In genomic region chr22:42976131-42976530, GRCh38 we compare ENCODE assay signal across 25 cellular contexts. TPM values are rescaled to one million over a fixed set of nuclear protein-coding genes. Genes with fewer than 3 reads are reported as not detected.
DNase-seq lines count a peak whose midpoint lies in the region; ATAC-seq and TF ChIP-seq lines count a peak whose summit lies in the region.
"Had no signal": no experiment of that assay in that cellular context is flagged by ENCODE, and none has a peak within 500 bp of the region (broad histone marks: within the 10 kb centered on the region; RNA-seq: fewer than 3 reads in every experiment).

No MANE protein-coding gene starts in this region.

- H3K9ac ChIP-seq in mammary epithelial cell (ENCODE audit: insufficient read depth, low read length) = no peak overlapping the region
- H3K9ac ChIP-seq in mesendoderm (ENCODE audit: low read length) = no peak overlapping the region
- H3K9ac ChIP-seq: SK-N-SH had no signal

- no peak for DNase-seq in breast epithelium (ENCODE audit: low spot score in 2 of 2)
- DNase-seq in mammary epithelial cell = no peak
- DNase-seq in chondrocyte (ENCODE audit: low spot score) = no peak
- DNase-seq in mesendoderm = peak; percentile 87
- peak; percentile 31 to 53 for DNase-seq in thyroid gland
- no peak for DNase-seq in NCI-H748 treated with DMSO at 0.1 percent for 48 hours (lab: John Stamatoyannopoulos, UW)
- no peak for DNase-seq in DMS53 treated with DMSO at 0.1 percent for 48 hours (lab: John Stamatoyannopoulos, UW; ENCODE audit: unreplicated experiment)
- DNase-seq: 8988T; activated CD4-positive, alpha-beta memory T cell treated with anti-CD3 and anti-CD28 coated beads, Interleukin-2, amount 10 ng/mL, durations not matched to agents 7 days and 5 days; activated CD4-positive, alpha-beta T cell treated with anti-CD3 and anti-CD28 coated beads for 1 hour; anterior cingulate cortex; CD4-positive, CD25-positive, alpha-beta regulatory T cell; EL; IMR-90; NCI-H1092 treated with DMSO at 0.1 percent for 48 hours; NCI-H2081 treated with DMSO at 0.1 percent for 48 hours; NCI-H226; nephron progenitor cell; SK-N-SH; stimulated activated naive CD4-positive, alpha-beta T cell treated with Interleukin-2 at 50 U/mL for 16 hours; T-helper 17 cell; testis had no signal

- peak overlapping the region; percentile 62 for H3K56ac ChIP-seq in mesendoderm (ENCODE audit: low read length)

- ATAC-seq in HG03457 (IDR thresholded peaks at IDR 0.05; ENCODE audit: unreplicated experiment) = no peak
- ATAC-seq: T-helper 17 cell had no signal

- peaks cover 32% of the 10 kb centered on the region for H3K79me1 ChIP-seq in mesendoderm (ENCODE audit: low read length)

- no peak overlapping the region for H2AK5ac ChIP-seq in mesendoderm (ENCODE audit: low read length)

- no peak overlapping the region for H2BK15ac ChIP-seq in mesendoderm (replicated peaks; ENCODE audit: low read depth)

- no TSS peak for BruUV-seq in mammary epithelial cell (replicated peaks; lab: Mats Ljungman, UMichigan)

- intact Hi-C loops in breast epithelium (cut with DNase I; ENCODE audit: low total_unique reads) = no loop called here
- intact Hi-C loops in mammary epithelial cell (cut with micrococcal nuclease) = loop anchor here (5.0 kb wide), 1 partner anchor 129 kb away; no protein-coding TSS in a partner anchor
- intact Hi-C loops in thyroid gland (cut with DNase I) = no loop called here

- no peak overlapping the region for H3K4me3 Mint-ChIP-seq in chondrocyte (ENCODE audit: unreplicated experiment)
- H3K4me3 Mint-ChIP-seq: activated CD4-positive, alpha-beta memory T cell treated with anti-CD3 and anti-CD28 coated beads, Interleukin-2, amount 10 ng/mL, durations not matched to agents 7 days and 5 days; activated naive CD8-positive, alpha-beta T cell; CD4-positive, CD25-positive, alpha-beta regulatory T cell; nephron progenitor cell; T-helper 17 cell had no signal

- no peak for TF ChIP-seq POLR2A in breast epithelium (IDR thresholded peaks at IDR 0.05)
- no peak for TF ChIP-seq POLR2A in thyroid gland (IDR thresholded peaks at IDR 0.05)

- no peaks in the 10 kb centered on the region for H3K36me3 Mint-ChIP-seq in chondrocyte (ENCODE audit: low read depth)

- H3K36me3 ChIP-seq in breast epithelium (no peaks in the 10 kb centered on the region), mammary epithelial cell (ENCODE audit: insufficient read depth, low read length) (no peaks in the 10 kb centered on the region), mesendoderm (ENCODE audit: control insufficient read depth, insufficient read depth, low read length) (no peaks in the 10 kb centered on the region), thyroid gland (no peaks in the 10 kb centered on the region)

- dilution Hi-C loops in mammary epithelial cell (cut with HindIII; ENCODE audit: low sequenced_read_pairs) = no loop called here

- H3K4ac ChIP-seq in mesendoderm (ENCODE audit: low read depth, low read length) = no peak overlapping the region

- no peak overlapping the region for H3K23ac ChIP-seq in mesendoderm (ENCODE audit: low read length)

- H3K27me3 ChIP-seq in breast epithelium = no peaks in the 10 kb centered on the region
- no peaks in the 10 kb centered on the region for H3K27me3 ChIP-seq in mammary epithelial cell (ENCODE audit: insufficient read depth, low read length)
- no peaks in the 10 kb centered on the region for H3K27me3 ChIP-seq in mesendoderm (ENCODE audit: insufficient read depth, low read length, poor library complexity)
- no peaks in the 10 kb centered on the region for H3K27me3 ChIP-seq in thyroid gland
- H3K27me3 ChIP-seq: testis had no signal

- H3K27ac ChIP-seq in breast epithelium (peak overlapping the region; percentile 79 to 88), mammary epithelial cell (ENCODE audit: insufficient read depth, low read depth, low read length) (no peak overlapping the region), mesendoderm (ENCODE audit: low read depth, low read length) (no peak overlapping the region), thyroid gland (peak overlapping the region; percentile 10 to 79 (median 46))
- H3K27ac ChIP-seq: testis had no signal

- H2BK5ac ChIP-seq in mesendoderm (ENCODE audit: low read length) = no peak overlapping the region

- H3K4me1 ChIP-seq in breast epithelium = peaks cover 9 to 21% of the 10 kb centered on the region in 2 donors
- peaks cover 33% of the 10 kb centered on the region for H3K4me1 ChIP-seq in mammary epithelial cell (ENCODE audit: insufficient read depth, low read length)
- peaks cover 10% of the 10 kb centered on the region for H3K4me1 ChIP-seq in mesendoderm (ENCODE audit: control insufficient read depth, low read depth, low read length)
- H3K4me1 ChIP-seq in thyroid gland = peaks cover 49 to 67% of the 10 kb centered on the region in 2 donors

- H3K27me3 Mint-ChIP-seq in chondrocyte (ENCODE audit: low read depth) = no peaks in the 10 kb centered on the region
- H3K27me3 Mint-ChIP-seq: activated CD4-positive, alpha-beta memory T cell treated with anti-CD3 and anti-CD28 coated beads, Interleukin-2, amount 10 ng/mL, durations not matched to agents 7 days and 5 days; activated naive CD8-positive, alpha-beta T cell; CD4-positive, CD25-positive, alpha-beta regulatory T cell; T-helper 17 cell had no signal

- 52% methylated on average over 4 of the region's 4 CpGs for WGBS in mammary epithelial cell (ENCODE audit: low coverage, missing lambda C conversion rate)
- no CpG with 5 or more reads among the region's 4 CpGs for WGBS in mesendoderm (ENCODE audit: extremely low coverage, insufficient coverage, low lambda C conversion rate)
- WGBS in thyroid gland, 2 donors = 38 to 48% methylated on average over 3 to 4 of the region's 4 CpGs

- no peak overlapping the region for H3K18ac ChIP-seq in mesendoderm (ENCODE audit: low read length)

- TF ChIP-seq CTCF in breast epithelium (IDR thresholded peaks at IDR 0.05) = no peak
- no peak for TF ChIP-seq CTCF in mammary epithelial cell (conservative IDR thresholded peaks at IDR 0.05 in 1 of 2, IDR thresholded peaks at IDR 0.05 in 1 of 2; ENCODE audit: extremely low read depth in 1 of 2, insufficient read depth in 1 of 2, low read depth in 1 of 2, low read length in 2 of 2)
- no peak for TF ChIP-seq CTCF in chondrocyte (IDR thresholded peaks at IDR 0.05)
- no peak for TF ChIP-seq CTCF in thyroid gland (IDR thresholded peaks at IDR 0.05)

- H3K79me2 ChIP-seq in mammary epithelial cell (ENCODE audit: insufficient read depth, low read length) = peaks cover 72% of the 10 kb centered on the region
- H3K79me2 ChIP-seq in mesendoderm (ENCODE audit: control insufficient read depth, insufficient read depth, low read length) = peaks cover 48% of the 10 kb centered on the region

- peaks cover 25% of the 10 kb centered on the region for H3K4me1 Mint-ChIP-seq in chondrocyte (ENCODE audit: low read depth)

- no peaks in the 10 kb centered on the region for H3K9me3 Mint-ChIP-seq in chondrocyte (ENCODE audit: low read depth)
- H3K9me3 Mint-ChIP-seq: activated T-helper 2 cell treated with anti-CD3 and anti-CD28 coated beads, Interferon-gamma antibody, Interleukin-2, Interleukin-4, amounts not matched to agents 10 μg/mL and 5 μg/mL and 100 μg/mL, durations not matched to agents 14 hours and 24 hours and 36 hours had no signal

- H2BK120ac ChIP-seq in mesendoderm (ENCODE audit: low read depth, low read length) = no peak overlapping the region

- H3K4me3 ChIP-seq in breast epithelium (no peak overlapping the region), mammary epithelial cell (replicated peaks in 1 of 3; ENCODE audit: insufficient read depth in 1 of 3, low read depth in 2 of 3, low read length in 3 of 3) (no peak overlapping the region), mesendoderm (ENCODE audit: low read length) (no peak overlapping the region), thyroid gland (replicated peaks in 1 of 3) (no peak overlapping the region)
- H3K4me3 ChIP-seq: testis had no signal

- peak overlapping the region; percentile 27 for H3K27ac Mint-ChIP-seq in chondrocyte (ENCODE audit: unreplicated experiment)
- H3K27ac Mint-ChIP-seq: activated CD4-positive, alpha-beta memory T cell treated with anti-CD3 and anti-CD28 coated beads, Interleukin-2, amount 10 ng/mL, durations not matched to agents 7 days and 5 days; activated naive CD8-positive, alpha-beta T cell; activated T-helper 2 cell treated with anti-CD3 and anti-CD28 coated beads, Interferon-gamma antibody, Interleukin-2, Interleukin-4, amounts not matched to agents 10 μg/mL and 5 μg/mL and 100 μg/mL, durations not matched to agents 14 hours and 24 hours and 36 hours; nephron progenitor cell; T-helper 17 cell had no signal

- H3K9me3 ChIP-seq in breast epithelium (no peaks in the 10 kb centered on the region), mammary epithelial cell (replicated peaks; ENCODE audit: insufficient read depth, low read length) (no peaks in the 10 kb centered on the region), thyroid gland (no peaks in the 10 kb centered on the region)
- H3K9me3 ChIP-seq: SK-N-SH, testis had no signal

- in situ Hi-C loops in mammary epithelial cell (cut with MboI; ENCODE audit: low sequenced_read_pairs in 2 of 2) = no loop called here

- no peak overlapping the region for H4K5ac ChIP-seq in mesendoderm (ENCODE audit: low read length)

- H3K4me2 ChIP-seq in mammary epithelial cell (ENCODE audit: insufficient read depth, low read depth, low read length) (no peak overlapping the region), mesendoderm (ENCODE audit: low read length) (no peak overlapping the region)
- H3K4me2 ChIP-seq: SK-N-SH had no signal

- CTCF ChIA-PET in mammary epithelial cell (lab: Charles Lee; ENCODE audit: low non-redundant PET) = no interaction called here

- H4K8ac ChIP-seq in mesendoderm (ENCODE audit: low read depth, low read length) = no peak overlapping the region

- H2AFZ ChIP-seq in mammary epithelial cell (ENCODE audit: low read depth, low read length) = no peak overlapping the region

- no peaks in the 10 kb centered on the region for H4K20me1 ChIP-seq in mammary epithelial cell (ENCODE audit: insufficient read depth, low read length)

RNA-seq across cellular contexts. Expression of gene PACSIN2, which starts 38.8 kb away (rescaled TPM):
- total RNA-seq in breast epithelium = 10 to 100 TPM; 43.8 to 82.7 (median 72.4) TPM
- total RNA-seq in mammary epithelial cell = 10 to 100 TPM; 69.8 to 80.0 TPM
- polyA plus RNA-seq in mammary epithelial cell = 64.2 TPM
- polyA minus RNA-seq in mammary epithelial cell = 37.8 TPM
- 58.9 to 93.4 TPM (median 82.1 TPM) in 3 replicates for total RNA-seq in chondrocyte
- polyA plus RNA-seq in mesendoderm (2013, experiment 1 of 2) = 48.6 TPM
- 48.6 TPM for polyA plus RNA-seq in mesendoderm (2013, experiment 2 of 2)
- total RNA-seq in thyroid gland = 10 to 100 TPM; 75.4 to 90.1 (median 87.9) TPM

Comparison
In these comparisons a context has a peak if more than half of its experiments do, and no peak if none do; other contexts are left out.
1. H3K27ac ChIP-seq: peak in breast epithelium (2 of 2) and thyroid gland (3 of 3); none in mammary epithelial cell (single experiment) and mesendoderm (single experiment).
2. DNase-seq: peak in mesendoderm (single experiment) and thyroid gland (2 of 2); none in breast epithelium (0 of 2), mammary epithelial cell (single experiment), chondrocyte (single experiment), NCI-H748 treated with DMSO at 0.1 percent for 48 hours (single experiment) and DMS53 treated with DMSO at 0.1 percent for 48 hours (single experiment).